Comparison of ENCODE assay signal across 11 cellular contexts in genomic region chr15:20106026-20106425, GRCh38.
A peak's percentile ranks its signal among the peaks of the same experiment; 100 is the strongest.
DNase-seq lines count a peak whose midpoint lies in the region; ATAC-seq lines count a peak whose summit lies in the region.
"Had no signal": no experiment of that assay in that cellular context is flagged by ENCODE, and none has a peak within 500 bp of the region (broad histone marks: within the 10 kb centered on the region; RNA-seq: fewer than 3 reads in every experiment).

No MANE protein-coding gene starts in this region.

- H3K4me3 Mint-ChIP-seq in activated naive CD4-positive, alpha-beta T cell treated with anti-CD3 and anti-CD28 coated beads, Interleukin-2, amount 10 ng/mL, durations not matched to agents 7 days and 5 days = no peak overlapping the region
- no peak overlapping the region for H3K4me3 Mint-ChIP-seq in activated naive CD4-positive, alpha-beta T cell treated with anti-CD3 and anti-CD28 coated beads for 36 hours
- H3K4me3 Mint-ChIP-seq in immature natural killer cell = no peak overlapping the region

- ATAC-seq in HG03442 (IDR thresholded peaks at IDR 0.05; ENCODE audit: unreplicated experiment) = no peak
- ATAC-seq in HG03521 (IDR thresholded peaks at IDR 0.05; ENCODE audit: unreplicated experiment) = no peak

- no peaks in the 10 kb centered on the region for H3K36me3 Mint-ChIP-seq in activated naive CD4-positive, alpha-beta T cell treated with anti-CD3 and anti-CD28 coated beads, Interleukin-2, amount 10 ng/mL, durations not matched to agents 7 days and 5 days
- no peaks in the 10 kb centered on the region for H3K36me3 Mint-ChIP-seq in activated naive CD4-positive, alpha-beta T cell treated with anti-CD3 and anti-CD28 coated beads for 36 hours (ENCODE audit: low read depth)
- H3K36me3 Mint-ChIP-seq in immature natural killer cell = no peaks in the 10 kb centered on the region

- CTCF ChIA-PET in activated naive CD4-positive, alpha-beta T cell treated with anti-CD3 and anti-CD28 coated beads, Interleukin-2, amount 10 ng/mL, durations not matched to agents 7 days and 5 days (lab: Charles Lee) = no interaction called here
- CTCF ChIA-PET in activated naive CD4-positive, alpha-beta T cell treated with anti-CD3 and anti-CD28 coated beads for 36 hours (lab: Charles Lee) = no interaction called here

- H3K9me3 Mint-ChIP-seq in activated naive CD4-positive, alpha-beta T cell treated with anti-CD3 and anti-CD28 coated beads, Interleukin-2, amount 10 ng/mL, durations not matched to agents 7 days and 5 days = no peaks in the 10 kb centered on the region
- no peaks in the 10 kb centered on the region for H3K9me3 Mint-ChIP-seq in activated naive CD4-positive, alpha-beta T cell treated with anti-CD3 and anti-CD28 coated beads for 36 hours
- H3K9me3 Mint-ChIP-seq in immature natural killer cell = no peaks in the 10 kb centered on the region

- no peak overlapping the region for H3K27ac Mint-ChIP-seq in activated naive CD4-positive, alpha-beta T cell treated with anti-CD3 and anti-CD28 coated beads, Interleukin-2, amount 10 ng/mL, durations not matched to agents 7 days and 5 days
- no peak overlapping the region for H3K27ac Mint-ChIP-seq in activated naive CD4-positive, alpha-beta T cell treated with anti-CD3 and anti-CD28 coated beads for 36 hours
- no peak overlapping the region for H3K27ac Mint-ChIP-seq in immature natural killer cell

- intact Hi-C loops in activated naive CD4-positive, alpha-beta T cell treated with anti-CD3 and anti-CD28 coated beads for 36 hours (cut with micrococcal nuclease) = no loop called here

- peak; percentile 20 for DNase-seq in activated naive CD4-positive, alpha-beta T cell treated with anti-CD3 and anti-CD28 coated beads, Interleukin-2, amount 10 ng/mL, durations not matched to agents 7 days and 5 days
- DNase-seq in activated naive CD4-positive, alpha-beta T cell treated with anti-CD3 and anti-CD28 coated beads for 36 hours = no peak
- DNase-seq in activated CD8-positive, alpha-beta memory T cell treated with anti-CD3 and anti-CD28 coated beads, Interleukin-2, amount 50 U/mL, for 4 hours = peak; percentile 12
- DNase-seq in kidney tubule cell (ENCODE audit: low spot score) (peak; percentile 0), ureter (ENCODE audit: low spot score) (peak; percentile 44), immature natural killer cell (no peak)
- DNase-seq: Kasumi-1, mesenchymal stem cell, NCI-H2107 had no signal

- no peaks in the 10 kb centered on the region for H3K27me3 Mint-ChIP-seq in activated naive CD4-positive, alpha-beta T cell treated with anti-CD3 and anti-CD28 coated beads, Interleukin-2, amount 10 ng/mL, durations not matched to agents 7 days and 5 days
- no peaks in the 10 kb centered on the region for H3K27me3 Mint-ChIP-seq in activated naive CD4-positive, alpha-beta T cell treated with anti-CD3 and anti-CD28 coated beads for 36 hours (ENCODE audit: low read depth)
- no peaks in the 10 kb centered on the region for H3K27me3 Mint-ChIP-seq in immature natural killer cell (ENCODE audit: low read depth in 3 of 3)

- no peaks in the 10 kb centered on the region for H3K4me1 Mint-ChIP-seq in activated naive CD4-positive, alpha-beta T cell treated with anti-CD3 and anti-CD28 coated beads, Interleukin-2, amount 10 ng/mL, durations not matched to agents 7 days and 5 days
- H3K4me1 Mint-ChIP-seq in activated naive CD4-positive, alpha-beta T cell treated with anti-CD3 and anti-CD28 coated beads for 36 hours (ENCODE audit: low read depth) = no peaks in the 10 kb centered on the region
- no peaks in the 10 kb centered on the region for H3K4me1 Mint-ChIP-seq in immature natural killer cell

Comparison
In these comparisons a context has a peak if more than half of its experiments do, and no peak if none do; other contexts are left out.
1. DNase-seq: peak in activated naive CD4-positive, alpha-beta T cell treated with anti-CD3 and anti-CD28 coated beads, Interleukin-2, amount 10 ng/mL, durations not matched to agents 7 days and 5 days (single experiment), activated CD8-positive, alpha-beta memory T cell treated with anti-CD3 and anti-CD28 coated beads, Interleukin-2, amount 50 U/mL, for 4 hours (single experiment), kidney tubule cell (single experiment) and ureter (single experiment); none in activated naive CD4-positive, alpha-beta T cell treated with anti-CD3 and anti-CD28 coated beads for 36 hours (single experiment) and immature natural killer cell (0 of 3).